In the genomic region with DNA sequence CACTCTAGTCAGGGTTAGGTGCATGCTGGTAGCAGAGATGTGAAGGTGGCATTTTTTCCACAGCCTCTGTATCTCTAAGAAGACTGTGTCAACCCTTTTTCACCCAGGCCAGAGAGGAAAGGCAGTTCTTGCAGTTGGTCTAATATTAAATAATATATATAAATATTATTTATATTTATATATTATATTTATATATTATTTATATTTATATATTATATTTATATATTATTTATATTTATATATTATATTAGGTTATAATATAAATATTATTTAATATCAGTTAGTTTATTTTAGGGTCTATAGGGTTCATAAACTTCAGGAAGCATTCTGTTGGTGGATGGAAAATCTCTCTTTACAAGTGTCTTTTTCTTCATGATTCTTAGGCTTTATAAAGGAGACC, we compare ENCODE assay signal across 25 cellular contexts.
"Had no signal": no experiment of that assay in that cellular context is flagged by ENCODE, and none has a peak within 500 bp of the region (broad histone marks: within the 10 kb centered on the region; RNA-seq: fewer than 3 reads in every experiment).

No MANE protein-coding gene starts in this region.

- H3K27ac Mint-ChIP-seq: activated CD4-positive, alpha-beta T cell treated with anti-CD3 and anti-CD28 coated beads for 36 hours; activated CD4-positive, alpha-beta T cell treated with anti-CD3 and anti-CD28 coated beads, Interleukin-2, amount 10 ng/mL, durations not matched to agents 7 days and 5 days; activated CD8-positive, alpha-beta T cell treated with anti-CD3 and anti-CD28 coated beads, Interleukin-2, amount 10 ng/mL, durations not matched to agents 7 days and 5 days; activated naive CD4-positive, alpha-beta T cell treated with anti-CD3 and anti-CD28 coated beads for 36 hours; activated naive CD4-positive, alpha-beta T cell treated with anti-CD3 and anti-CD28 coated beads, Interleukin-2, amount 50 U/mL, for 72 hours; activated T-cell treated with anti-CD3 and anti-CD28 coated beads, Interleukin-2, amount 50 U/mL, for 24 hours; activated T-helper 2 cell treated with anti-CD3 and anti-CD28 coated beads, Interferon-gamma antibody, Interleukin-2, Interleukin-4, amounts not matched to agents 10 μg/mL and 5 μg/mL and 100 μg/mL, durations not matched to agents 14 hours and 24 hours and 36 hours; brain had no signal

- H3K4me1 ChIP-seq: adrenal gland, Peyer's patch had no signal

- H3K4me3 ChIP-seq: adrenal gland, Peyer's patch had no signal

- H3K4me3 Mint-ChIP-seq: activated CD4-positive, alpha-beta T cell treated with anti-CD3 and anti-CD28 coated beads for 36 hours; activated CD4-positive, alpha-beta T cell treated with anti-CD3 and anti-CD28 coated beads, Interleukin-2, amount 10 ng/mL, durations not matched to agents 7 days and 5 days; activated CD8-positive, alpha-beta T cell treated with anti-CD3 and anti-CD28 coated beads, Interleukin-2, amount 10 ng/mL, durations not matched to agents 7 days and 5 days; activated naive CD4-positive, alpha-beta T cell treated with anti-CD3 and anti-CD28 coated beads for 36 hours; activated T-cell treated with anti-CD3 and anti-CD28 coated beads, Interleukin-2, amount 50 U/mL, for 24 hours; brain had no signal

- H3K4me1 Mint-ChIP-seq: activated CD4-positive, alpha-beta T cell treated with anti-CD3 and anti-CD28 coated beads for 36 hours; activated CD4-positive, alpha-beta T cell treated with anti-CD3 and anti-CD28 coated beads, Interleukin-2, amount 10 ng/mL, durations not matched to agents 7 days and 5 days; brain had no signal

- H3K27ac ChIP-seq: adrenal gland, KMS-11, Peyer's patch had no signal

- H3K36me3 Mint-ChIP-seq: brain had no signal

- H3K9ac ChIP-seq: KMS-11 had no signal

- FAIRE-seq: bronchial epithelial cell had no signal

- DNase-seq: activated CD4-positive, alpha-beta T cell treated with anti-CD3 and anti-CD28 coated beads for 36 hours; activated CD4-positive, alpha-beta T cell treated with anti-CD3 and anti-CD28 coated beads, Interleukin-2, amount 10 ng/mL, durations not matched to agents 7 days and 5 days; activated CD4-positive, alpha-beta T cell treated with anti-CD3 and anti-CD28 coated beads, Interleukin-2, amount 50 U/mL, for 48 hours; activated CD8-positive, alpha-beta T cell treated with anti-CD3 and anti-CD28 coated beads, Interleukin-2, amount 10 ng/mL, durations not matched to agents 7 days and 5 days; activated gamma-delta T cell; activated naive CD4-positive, alpha-beta T cell treated with anti-CD3 and anti-CD28 coated beads for 36 hours; activated T-cell treated with anti-CD3 and anti-CD28 coated beads, Interleukin-2, amount 50 U/mL, for 24 hours; adrenal gland; anterior cingulate cortex; central memory CD4-positive, alpha-beta T cell; NCI-H1105; NCI-H1417 treated with DMSO at 0.1 percent for 48 hours; NCI-H187 treated with DMSO at 0.1 percent for 48 hours; NCI-H524 treated with DMSO at 0.1 percent for 48 hours; Peyer's patch; Right ventricle myocardium superior; SW 1271; T1000 had no signal

- H3K4me2 ChIP-seq: KMS-11 had no signal

- H3K9me3 ChIP-seq: adrenal gland had no signal

- ATAC-seq: activated CD4-positive, alpha-beta T cell treated with anti-CD3 and anti-CD28 coated beads for 36 hours; activated CD4-positive, CD25-positive, alpha-beta regulatory T cell treated with anti-CD3 and anti-CD28 coated beads, Interleukin-2, amount 50 U/mL, for 24 hours; activated CD8-positive, alpha-beta T cell treated with anti-CD3 and anti-CD28 coated beads, Interleukin-2, amount 10 ng/mL, durations not matched to agents 7 days and 5 days; activated naive CD4-positive, alpha-beta T cell treated with anti-CD3 and anti-CD28 coated beads, Interleukin-2, amount 50 U/mL, for 72 hours; PC-3 had no signal

- H3K27me3 ChIP-seq: adrenal gland, Peyer's patch had no signal

- H3K36me3 ChIP-seq: adrenal gland, Peyer's patch had no signal
